Comparison of ENCODE assay signal across 7 cellular contexts in the genomic region with DNA sequence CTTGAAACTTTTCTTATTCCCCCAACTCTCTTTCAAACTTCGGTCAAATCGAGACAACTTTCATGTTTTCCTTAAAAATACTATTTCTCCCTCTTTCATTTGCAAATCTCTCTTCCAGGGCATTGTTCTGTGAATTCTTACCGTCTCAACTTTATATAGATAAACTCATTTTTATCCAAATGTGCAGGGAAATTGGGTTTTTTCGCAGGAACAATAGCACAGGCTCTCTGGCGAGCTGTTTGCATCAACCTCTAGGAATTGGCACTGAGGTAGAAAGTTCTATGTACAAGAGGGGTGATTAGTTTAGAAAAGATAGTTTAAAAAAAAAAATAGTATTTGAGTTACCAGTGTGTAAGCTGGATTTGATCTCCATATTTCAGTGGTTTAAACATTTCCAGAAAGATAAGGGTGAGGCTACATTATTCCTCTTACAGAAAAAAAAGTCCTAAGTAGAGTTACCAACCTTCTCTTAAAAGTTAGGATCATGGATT.
DNase-seq lines count a peak whose midpoint lies in the region; ATAC-seq and TF ChIP-seq lines count a peak whose summit lies in the region.

No MANE protein-coding gene starts in this region.

- H3K36me3 ChIP-seq in GM23338 (ENCODE audit: insufficient read depth): no peaks in the 10 kb centered on the region

- H3K4me3 ChIP-seq in GM23338: peak overlapping the region; percentile 78
- peak overlapping the region; percentile 60 for H3K4me3 ChIP-seq in epithelial cell of proximal tubule (ENCODE audit: low read depth, low read length)
- peak overlapping the region; percentile 62 for H3K4me3 ChIP-seq in retinal pigment epithelial cell (ENCODE audit: low read length)

- peaks cover 3% of the 10 kb centered on the region; the same call in 1 of the 2 replicates for H3K4me1 ChIP-seq in GM23338 (ENCODE audit: insufficient read depth)

- H3K27me3 Mint-ChIP-seq in GM23338 (ENCODE audit: insufficient read depth, low read depth, poor library complexity): peaks cover 27% of the 10 kb centered on the region

- H3K36me3 Mint-ChIP-seq in GM23338 (ENCODE audit: low read depth): no peaks in the 10 kb centered on the region

- H3F3A ChIP-seq in GM23338 (replicated peaks; ENCODE audit: low read depth): peaks cover 9% of the 10 kb centered on the region; the same call in 1 of the 2 replicates

- peak overlapping the region; percentile 95 for H3K27ac Mint-ChIP-seq in GM23338

- peak overlapping the region; percentile 70 for H3K4me2 ChIP-seq in GM23338

- peak overlapping the region; percentile 75 for H3K27ac ChIP-seq in GM23338 (ENCODE audit: low read depth)

- H3K9me3 Mint-ChIP-seq in GM23338: no peaks in the 10 kb centered on the region; the same call in none of the 3 replicates

- ATAC-seq in GM23338: no peak
- ATAC-seq in GM21717 (IDR thresholded peaks at IDR 0.05; ENCODE audit: unreplicated experiment): no peak

- H4K20me1 ChIP-seq in GM23338 (replicated peaks; ENCODE audit: insufficient read depth): no peaks in the 10 kb centered on the region

- no peaks in the 10 kb centered on the region for H3K9me2 ChIP-seq in GM23338 (ENCODE audit: insufficient read depth)

- H3K27me3 ChIP-seq in GM23338 (ENCODE audit: insufficient read depth): no peaks in the 10 kb centered on the region

- no peak overlapping the region for H2AFZ ChIP-seq in GM23338

- H3K79me2 ChIP-seq in GM23338 (replicated peaks; ENCODE audit: insufficient read depth): no peaks in the 10 kb centered on the region

- H3K4me1 Mint-ChIP-seq in GM23338: peaks cover 21% of the 10 kb centered on the region; the same call in 2 of the 3 replicates

- no peak for TF ChIP-seq CTCF in GM23338 (conservative IDR thresholded peaks at IDR 0.05; ENCODE audit: low read depth in 2 of 2)
- TF ChIP-seq CTCF in epithelial cell of proximal tubule (conservative IDR thresholded peaks at IDR 0.05; ENCODE audit: low read depth, low read length): no peak
- TF ChIP-seq CTCF in retinal pigment epithelial cell (conservative IDR thresholded peaks at IDR 0.05; ENCODE audit: low read depth, low read length): no peak

- peak overlapping the region; percentile 90 for H3K4me3 Mint-ChIP-seq in GM23338

- DNase-seq in GM23338 (ENCODE audit: low spot score): no peak
- peak; percentile 50 for DNase-seq in RPMI7951 (ENCODE audit: low read depth)
- no peak for DNase-seq in epithelial cell of proximal tubule (ENCODE audit: low read depth)
- DNase-seq in retinal pigment epithelial cell (ENCODE audit: low read depth): no peak
- DNase-seq in NCI-H2196 treated with DMSO at 0.1 percent for 48 hours (lab: John Stamatoyannopoulos, UW; ENCODE audit: unreplicated experiment): no peak
- DNase-seq in stimulated activated CD4-positive, alpha-beta T cell treated with anti-CD3 and anti-CD28 coated beads, Interleukin-12 subunit alpha, Interleukin-12 subunit beta, amount 100 ng/mL, for 4 hours: no peak

TF ChIP-seq in GM23338, 12 proteins besides CTCF, POLR2A, EP300 and RAD21 (continues in another document):
- TF ChIP-seq JUNB (IDR thresholded peaks at IDR 0.05; ENCODE audit: unreplicated experiment): no peak
- TF ChIP-seq ZNF331 (CRISPR knock-in tag; IDR thresholded peaks at IDR 0.05; ENCODE audit: low read depth): no peak
- TF ChIP-seq, protein P1, sequence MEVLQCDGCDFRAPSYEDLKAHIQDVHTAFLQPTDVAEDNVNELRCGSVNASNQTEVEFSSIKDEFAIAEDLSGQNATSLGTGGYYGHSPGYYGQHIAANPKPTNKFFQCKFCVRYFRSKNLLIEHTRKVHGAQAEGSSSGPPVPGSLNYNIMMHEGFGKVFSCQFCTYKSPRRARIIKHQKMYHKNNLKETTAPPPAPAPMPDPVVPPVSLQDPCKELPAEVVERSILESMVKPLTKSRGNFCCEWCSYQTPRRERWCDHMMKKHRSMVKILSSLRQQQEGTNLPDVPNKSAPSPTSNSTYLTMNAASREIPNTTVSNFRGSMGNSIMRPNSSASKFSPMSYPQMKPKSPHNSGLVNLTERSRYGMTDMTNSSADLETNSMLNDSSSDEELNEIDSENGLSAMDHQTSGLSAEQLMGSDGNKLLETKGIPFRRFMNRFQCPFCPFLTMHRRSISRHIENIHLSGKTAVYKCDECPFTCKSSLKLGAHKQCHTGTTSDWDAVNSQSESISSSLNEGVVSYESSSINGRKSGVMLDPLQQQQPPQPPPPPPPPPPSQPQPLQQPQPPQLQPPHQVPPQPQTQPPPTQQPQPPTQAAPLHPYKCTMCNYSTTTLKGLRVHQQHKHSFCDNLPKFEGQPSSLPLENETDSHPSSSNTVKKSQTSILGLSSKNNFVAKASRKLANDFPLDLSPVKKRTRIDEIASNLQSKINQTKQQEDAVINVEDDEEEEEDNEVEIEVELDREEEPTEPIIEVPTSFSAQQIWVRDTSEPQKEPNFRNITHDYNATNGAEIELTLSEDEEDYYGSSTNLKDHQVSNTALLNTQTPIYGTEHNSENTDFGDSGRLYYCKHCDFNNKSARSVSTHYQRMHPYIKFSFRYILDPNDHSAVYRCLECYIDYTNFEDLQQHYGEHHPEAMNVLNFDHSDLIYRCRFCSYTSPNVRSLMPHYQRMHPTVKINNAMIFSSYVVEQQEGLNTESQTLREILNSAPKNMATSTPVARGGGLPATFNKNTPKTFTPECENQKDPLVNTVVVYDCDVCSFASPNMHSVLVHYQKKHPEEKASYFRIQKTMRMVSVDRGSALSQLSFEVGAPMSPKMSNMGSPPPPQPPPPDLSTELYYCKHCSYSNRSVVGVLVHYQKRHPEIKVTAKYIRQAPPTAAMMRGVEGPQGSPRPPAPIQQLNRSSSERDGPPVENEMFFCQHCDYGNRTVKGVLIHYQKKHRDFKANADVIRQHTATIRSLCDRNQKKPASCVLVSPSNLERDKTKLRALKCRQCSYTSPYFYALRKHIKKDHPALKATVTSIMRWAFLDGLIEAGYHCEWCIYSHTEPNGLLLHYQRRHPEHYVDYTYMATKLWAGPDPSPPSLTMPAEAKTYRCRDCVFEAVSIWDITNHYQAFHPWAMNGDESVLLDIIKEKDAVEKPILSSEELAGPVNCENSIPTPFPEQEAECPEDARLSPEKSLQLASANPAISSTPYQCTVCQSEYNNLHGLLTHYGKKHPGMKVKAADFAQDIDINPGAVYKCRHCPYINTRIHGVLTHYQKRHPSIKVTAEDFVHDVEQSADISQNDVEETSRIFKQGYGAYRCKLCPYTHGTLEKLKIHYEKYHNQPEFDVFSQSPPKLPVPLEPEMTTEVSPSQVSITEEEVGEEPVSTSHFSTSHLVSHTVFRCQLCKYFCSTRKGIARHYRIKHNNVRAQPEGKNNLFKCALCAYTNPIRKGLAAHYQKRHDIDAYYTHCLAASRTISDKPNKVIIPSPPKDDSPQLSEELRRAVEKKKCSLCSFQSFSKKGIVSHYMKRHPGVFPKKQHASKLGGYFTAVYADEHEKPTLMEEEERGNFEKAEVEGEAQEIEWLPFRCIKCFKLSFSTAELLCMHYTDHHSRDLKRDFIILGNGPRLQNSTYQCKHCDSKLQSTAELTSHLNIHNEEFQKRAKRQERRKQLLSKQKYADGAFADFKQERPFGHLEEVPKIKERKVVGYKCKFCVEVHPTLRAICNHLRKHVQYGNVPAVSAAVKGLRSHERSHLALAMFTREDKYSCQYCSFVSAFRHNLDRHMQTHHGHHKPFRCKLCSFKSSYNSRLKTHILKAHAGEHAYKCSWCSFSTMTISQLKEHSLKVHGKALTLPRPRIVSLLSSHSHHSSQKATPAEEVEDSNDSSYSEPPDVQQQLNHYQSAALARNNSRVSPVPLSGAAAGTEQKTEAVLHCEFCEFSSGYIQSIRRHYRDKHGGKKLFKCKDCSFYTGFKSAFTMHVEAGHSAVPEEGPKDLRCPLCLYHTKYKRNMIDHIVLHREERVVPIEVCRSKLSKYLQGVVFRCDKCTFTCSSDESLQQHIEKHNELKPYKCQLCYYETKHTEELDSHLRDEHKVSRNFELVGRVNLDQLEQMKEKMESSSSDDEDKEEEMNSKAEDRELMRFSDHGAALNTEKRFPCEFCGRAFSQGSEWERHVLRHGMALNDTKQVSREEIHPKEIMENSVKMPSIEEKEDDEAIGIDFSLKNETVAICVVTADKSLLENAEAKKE (CRISPR knock-in tag; IDR thresholded peaks at IDR 0.05): no peak
- TF ChIP-seq, protein P2, sequence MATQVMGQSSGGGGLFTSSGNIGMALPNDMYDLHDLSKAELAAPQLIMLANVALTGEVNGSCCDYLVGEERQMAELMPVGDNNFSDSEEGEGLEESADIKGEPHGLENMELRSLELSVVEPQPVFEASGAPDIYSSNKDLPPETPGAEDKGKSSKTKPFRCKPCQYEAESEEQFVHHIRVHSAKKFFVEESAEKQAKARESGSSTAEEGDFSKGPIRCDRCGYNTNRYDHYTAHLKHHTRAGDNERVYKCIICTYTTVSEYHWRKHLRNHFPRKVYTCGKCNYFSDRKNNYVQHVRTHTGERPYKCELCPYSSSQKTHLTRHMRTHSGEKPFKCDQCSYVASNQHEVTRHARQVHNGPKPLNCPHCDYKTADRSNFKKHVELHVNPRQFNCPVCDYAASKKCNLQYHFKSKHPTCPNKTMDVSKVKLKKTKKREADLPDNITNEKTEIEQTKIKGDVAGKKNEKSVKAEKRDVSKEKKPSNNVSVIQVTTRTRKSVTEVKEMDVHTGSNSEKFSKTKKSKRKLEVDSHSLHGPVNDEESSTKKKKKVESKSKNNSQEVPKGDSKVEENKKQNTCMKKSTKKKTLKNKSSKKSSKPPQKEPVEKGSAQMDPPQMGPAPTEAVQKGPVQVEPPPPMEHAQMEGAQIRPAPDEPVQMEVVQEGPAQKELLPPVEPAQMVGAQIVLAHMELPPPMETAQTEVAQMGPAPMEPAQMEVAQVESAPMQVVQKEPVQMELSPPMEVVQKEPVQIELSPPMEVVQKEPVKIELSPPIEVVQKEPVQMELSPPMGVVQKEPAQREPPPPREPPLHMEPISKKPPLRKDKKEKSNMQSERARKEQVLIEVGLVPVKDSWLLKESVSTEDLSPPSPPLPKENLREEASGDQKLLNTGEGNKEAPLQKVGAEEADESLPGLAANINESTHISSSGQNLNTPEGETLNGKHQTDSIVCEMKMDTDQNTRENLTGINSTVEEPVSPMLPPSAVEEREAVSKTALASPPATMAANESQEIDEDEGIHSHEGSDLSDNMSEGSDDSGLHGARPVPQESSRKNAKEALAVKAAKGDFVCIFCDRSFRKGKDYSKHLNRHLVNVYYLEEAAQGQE (IDR thresholded peaks at IDR 0.05; ENCODE audit: unreplicated experiment): no peak
- no peak for TF ChIP-seq EZH2phosphoT487 (IDR thresholded peaks at IDR 0.05; ENCODE audit: unreplicated experiment)
- no peak for TF ChIP-seq NANOG (IDR thresholded peaks at IDR 0.05; ENCODE audit: borderline replicate concordance)
- TF ChIP-seq ZNF114 (CRISPR knock-in tag; IDR thresholded peaks at IDR 0.05): no peak
- no peak for TF ChIP-seq EZH2 (IDR thresholded peaks at IDR 0.05; ENCODE audit: low read depth, unreplicated experiment)
- no peak for TF ChIP-seq CREB1 (CRISPR knock-in tag; IDR thresholded peaks at IDR 0.05; ENCODE audit: low read depth)
- TF ChIP-seq STAT1 (IDR thresholded peaks at IDR 0.05; ENCODE audit: unreplicated experiment): no peak
